Comparison of ENCODE assay signal across 34 cellular contexts in genomic region chr4:165449333-165449732, GRCh38.
"Had no signal": no experiment of that assay in that cellular context is flagged by ENCODE, and none has a peak within 500 bp of the region (broad histone marks: within the 10 kb centered on the region; RNA-seq: fewer than 3 reads in every experiment).

No MANE protein-coding gene starts in this region.

- H3K27me3 ChIP-seq: brain microvascular endothelial cell, dorsolateral prefrontal cortex, heart left ventricle had no signal

- H3K4me1 Mint-ChIP-seq: activated naive CD4-positive, alpha-beta T cell treated with anti-CD3 and anti-CD28 coated beads, Interleukin-2, amount 50 U/mL, for 24 hours; central memory CD8-positive, alpha-beta T cell had no signal

- H3K4me3 ChIP-seq: coronary artery, dorsolateral prefrontal cortex, heart left ventricle had no signal

- FAIRE-seq: astrocyte, bronchial epithelial cell, frontal cortex had no signal

- H3K4me1 ChIP-seq: heart left ventricle had no signal

- H3K9me3 ChIP-seq: heart left ventricle had no signal

- DNase-seq: activated CD4-positive, alpha-beta memory T cell treated with anti-CD3 and anti-CD28 coated beads, Interleukin-2, amount 10 ng/mL, durations not matched to agents 7 days and 5 days; activated CD4-positive, alpha-beta T cell treated with anti-CD3 and anti-CD28 coated beads for 1 hour; activated CD4-positive, alpha-beta T cell treated with anti-CD3 and anti-CD28 coated beads for 4 hours; activated CD4-positive, alpha-beta T cell treated with anti-CD3 and anti-CD28 coated beads, Interleukin-2, amount 10 ng/mL, durations not matched to agents 7 days and 5 days; activated CD4-positive, alpha-beta T cell treated with anti-CD3 and anti-CD28 coated beads, Interleukin-2, amount 50 U/mL, for 4 hours; activated CD8-positive, alpha-beta memory T cell treated with anti-CD3 and anti-CD28 coated beads, Interleukin-2, amount 10 ng/mL, durations not matched to agents 7 days and 5 days; activated CD8-positive, alpha-beta memory T cell treated with anti-CD3 and anti-CD28 coated beads, Interleukin-2, amount 50 U/mL, for 4 hours; activated effector memory CD4-positive, alpha-beta T cell treated with anti-CD3 and anti-CD28 coated beads, Interleukin-2, amount 50 U/mL, for 16 hours; activated naive CD4-positive, alpha-beta T cell treated with anti-CD3 and anti-CD28 coated beads for 36 hours; activated naive CD8-positive, alpha-beta T cell treated with anti-CD3 and anti-CD28 coated beads for 36 hours; activated T-cell treated with anti-CD3 and anti-CD28 coated beads, Interleukin-2, amount 50 U/mL, for 1 hour; amniotic stem cell; anterior cingulate cortex; brain microvascular endothelial cell; dorsolateral prefrontal cortex; effector memory CD4-positive, alpha-beta T cell; endodermal cell; foreskin fibroblast; heart left ventricle; T-helper 1 cell; T-helper 17 cell; T1000 had no signal

- H3K27ac ChIP-seq: brain microvascular endothelial cell, coronary artery, dorsolateral prefrontal cortex, heart left ventricle, VCaP had no signal

- H3K36me3 ChIP-seq: brain microvascular endothelial cell, heart left ventricle had no signal

- H3K27me3 Mint-ChIP-seq: activated CD4-positive, alpha-beta T cell treated with anti-CD3 and anti-CD28 coated beads, Interleukin-2, amount 10 ng/mL, durations not matched to agents 7 days and 5 days; activated naive CD4-positive, alpha-beta T cell treated with anti-CD3 and anti-CD28 coated beads, Interleukin-2, amount 50 U/mL, for 24 hours; central memory CD8-positive, alpha-beta T cell; dendritic cell treated with granulocyte-macrophage colony-stimulating factor and Interleukin-4, amounts not matched to agents 40 ng/mL and 50 ng/mL, for 4 days had no signal

- H3K9me3 Mint-ChIP-seq: activated CD4-positive, alpha-beta memory T cell treated with anti-CD3 and anti-CD28 coated beads, Interleukin-2, amount 10 ng/mL, durations not matched to agents 7 days and 5 days; activated CD4-positive, alpha-beta T cell treated with anti-CD3 and anti-CD28 coated beads, Interleukin-2, amount 10 ng/mL, durations not matched to agents 7 days and 5 days; activated naive CD4-positive, alpha-beta T cell treated with anti-CD3 and anti-CD28 coated beads for 36 hours; activated naive CD4-positive, alpha-beta T cell treated with anti-CD3 and anti-CD28 coated beads, Interleukin-2, amount 50 U/mL, for 24 hours; activated naive CD8-positive, alpha-beta T cell treated with anti-CD3 and anti-CD28 coated beads for 36 hours; activated T-helper 2 cell treated with anti-CD3 and anti-CD28 coated beads, Interferon-gamma antibody, Interleukin-2, Interleukin-4, amounts not matched to agents 10 μg/mL and 5 μg/mL and 100 μg/mL, durations not matched to agents 14 hours and 24 hours and 36 hours; central memory CD8-positive, alpha-beta T cell; dendritic cell treated with granulocyte-macrophage colony-stimulating factor and Interleukin-4, amounts not matched to agents 40 ng/mL and 50 ng/mL, for 4 days; endodermal cell; T-helper 2 cell treated with Interferon-gamma antibody and Interleukin-4, amounts not matched to agents 5 μg/mL and 100 μg/mL, for 36 hours had no signal

- H3K27ac Mint-ChIP-seq: activated CD4-positive, alpha-beta memory T cell treated with anti-CD3 and anti-CD28 coated beads, Interleukin-2, amount 10 ng/mL, durations not matched to agents 7 days and 5 days; activated CD4-positive, alpha-beta T cell treated with anti-CD3 and anti-CD28 coated beads, Interleukin-2, amount 10 ng/mL, durations not matched to agents 7 days and 5 days; activated CD8-positive, alpha-beta memory T cell treated with anti-CD3 and anti-CD28 coated beads, Interleukin-2, amount 10 ng/mL, durations not matched to agents 7 days and 5 days; activated naive CD4-positive, alpha-beta T cell treated with anti-CD3 and anti-CD28 coated beads for 36 hours; activated naive CD4-positive, alpha-beta T cell treated with anti-CD3 and anti-CD28 coated beads, Interleukin-2, amount 50 U/mL, for 24 hours; activated naive CD8-positive, alpha-beta T cell treated with anti-CD3 and anti-CD28 coated beads for 36 hours; activated T-helper 2 cell treated with anti-CD3 and anti-CD28 coated beads, Interferon-gamma antibody, Interleukin-2, Interleukin-4, amounts not matched to agents 10 μg/mL and 5 μg/mL and 100 μg/mL, durations not matched to agents 14 hours and 24 hours and 36 hours; dendritic cell treated with granulocyte-macrophage colony-stimulating factor and Interleukin-4, amounts not matched to agents 40 ng/mL and 50 ng/mL, for 4 days; endodermal cell; T-helper 17 cell; T-helper 2 cell treated with Interferon-gamma antibody and Interleukin-4, amounts not matched to agents 5 μg/mL and 100 μg/mL, for 36 hours; WTC11 had no signal

- H3K36me3 Mint-ChIP-seq: activated CD8-positive, alpha-beta memory T cell treated with anti-CD3 and anti-CD28 coated beads, Interleukin-2, amount 10 ng/mL, durations not matched to agents 7 days and 5 days; activated naive CD4-positive, alpha-beta T cell treated with anti-CD3 and anti-CD28 coated beads, Interleukin-2, amount 50 U/mL, for 24 hours; activated naive CD8-positive, alpha-beta T cell treated with anti-CD3 and anti-CD28 coated beads for 36 hours; WTC11 had no signal

- ATAC-seq: activated CD8-positive, alpha-beta memory T cell treated with anti-CD3 and anti-CD28 coated beads, Interleukin-2, amount 10 ng/mL, durations not matched to agents 7 days and 5 days; esophagus mucosa; heart left ventricle; T-helper 17 cell; WTC11 had no signal

- H3K4me3 Mint-ChIP-seq: activated CD4-positive, alpha-beta memory T cell treated with anti-CD3 and anti-CD28 coated beads, Interleukin-2, amount 10 ng/mL, durations not matched to agents 7 days and 5 days; activated CD4-positive, alpha-beta T cell treated with anti-CD3 and anti-CD28 coated beads, Interleukin-2, amount 10 ng/mL, durations not matched to agents 7 days and 5 days; activated CD8-positive, alpha-beta memory T cell treated with anti-CD3 and anti-CD28 coated beads, Interleukin-2, amount 10 ng/mL, durations not matched to agents 7 days and 5 days; activated naive CD4-positive, alpha-beta T cell treated with anti-CD3 and anti-CD28 coated beads for 36 hours; activated naive CD4-positive, alpha-beta T cell treated with anti-CD3 and anti-CD28 coated beads, Interleukin-2, amount 50 U/mL, for 24 hours; activated naive CD8-positive, alpha-beta T cell treated with anti-CD3 and anti-CD28 coated beads for 36 hours; central memory CD8-positive, alpha-beta T cell; dendritic cell treated with granulocyte-macrophage colony-stimulating factor and Interleukin-4, amounts not matched to agents 40 ng/mL and 50 ng/mL, for 4 days; endodermal cell; T-helper 17 cell; T-helper 2 cell treated with Interferon-gamma antibody and Interleukin-4, amounts not matched to agents 5 μg/mL and 100 μg/mL, for 36 hours; WTC11 had no signal
